2 cellular contexts compared by ENCODE assay signal in the genomic region with DNA sequence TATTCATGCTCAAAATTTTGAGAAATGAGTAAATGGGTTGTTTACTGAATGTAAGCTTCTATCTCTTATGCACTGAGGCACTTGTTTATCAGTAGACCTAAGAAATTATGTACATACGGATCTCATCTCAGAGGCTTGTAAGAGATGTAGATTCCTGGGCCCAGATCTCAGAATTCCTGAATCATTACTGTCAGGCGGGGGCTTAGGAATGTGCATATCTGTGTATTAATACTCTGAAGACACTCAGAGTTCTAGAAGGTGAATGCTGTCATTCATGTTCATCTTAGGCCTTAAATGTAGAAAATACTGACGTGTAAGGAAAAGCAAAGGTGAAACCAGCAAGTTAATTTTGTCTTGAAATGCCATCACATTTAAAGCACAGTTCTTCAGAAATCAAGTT.
TF ChIP-seq lines count a peak whose summit lies in the region.

No MANE protein-coding gene starts in this region.

TF ChIP-seq in IMR-90, 13 proteins besides CTCF, POLR2A, EP300 and RAD21:
- TF ChIP-seq FOS (IDR thresholded peaks at IDR 0.05; ENCODE audit: low read depth, low read length): 0 out of 2 replicates have a peak, but pooled peaks have one; percentile 10
- TF ChIP-seq MAZ (IDR thresholded peaks at IDR 0.05; ENCODE audit: borderline replicate concordance, low read depth, low read length): no peak

TF ChIP-seq in GM12878, 131 proteins besides CTCF, POLR2A, EP300 and RAD21:
- TF ChIP-seq, protein P1, sequence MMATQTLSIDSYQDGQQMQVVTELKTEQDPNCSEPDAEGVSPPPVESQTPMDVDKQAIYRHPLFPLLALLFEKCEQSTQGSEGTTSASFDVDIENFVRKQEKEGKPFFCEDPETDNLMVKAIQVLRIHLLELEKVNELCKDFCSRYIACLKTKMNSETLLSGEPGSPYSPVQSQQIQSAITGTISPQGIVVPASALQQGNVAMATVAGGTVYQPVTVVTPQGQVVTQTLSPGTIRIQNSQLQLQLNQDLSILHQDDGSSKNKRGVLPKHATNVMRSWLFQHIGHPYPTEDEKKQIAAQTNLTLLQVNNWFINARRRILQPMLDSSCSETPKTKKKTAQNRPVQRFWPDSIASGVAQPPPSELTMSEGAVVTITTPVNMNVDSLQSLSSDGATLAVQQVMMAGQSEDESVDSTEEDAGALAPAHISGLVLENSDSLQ (IDR thresholded peaks at IDR 0.05): 0 out of 2 replicates have a peak, but pooled peaks have one; percentile 15
- no peak for TF ChIP-seq BACH1 (IDR thresholded peaks at IDR 0.05; ENCODE audit: borderline replicate concordance)
- TF ChIP-seq, protein P2, sequence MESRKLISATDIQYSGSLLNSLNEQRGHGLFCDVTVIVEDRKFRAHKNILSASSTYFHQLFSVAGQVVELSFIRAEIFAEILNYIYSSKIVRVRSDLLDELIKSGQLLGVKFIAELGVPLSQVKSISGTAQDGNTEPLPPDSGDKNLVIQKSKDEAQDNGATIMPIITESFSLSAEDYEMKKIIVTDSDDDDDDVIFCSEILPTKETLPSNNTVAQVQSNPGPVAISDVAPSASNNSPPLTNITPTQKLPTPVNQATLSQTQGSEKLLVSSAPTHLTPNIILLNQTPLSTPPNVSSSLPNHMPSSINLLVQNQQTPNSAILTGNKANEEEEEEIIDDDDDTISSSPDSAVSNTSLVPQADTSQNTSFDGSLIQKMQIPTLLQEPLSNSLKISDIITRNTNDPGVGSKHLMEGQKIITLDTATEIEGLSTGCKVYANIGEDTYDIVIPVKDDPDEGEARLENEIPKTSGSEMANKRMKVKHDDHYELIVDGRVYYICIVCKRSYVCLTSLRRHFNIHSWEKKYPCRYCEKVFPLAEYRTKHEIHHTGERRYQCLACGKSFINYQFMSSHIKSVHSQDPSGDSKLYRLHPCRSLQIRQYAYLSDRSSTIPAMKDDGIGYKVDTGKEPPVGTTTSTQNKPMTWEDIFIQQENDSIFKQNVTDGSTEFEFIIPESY (IDR thresholded peaks at IDR 0.05): no peak
- TF ChIP-seq ESRRA (IDR thresholded peaks at IDR 0.05; ENCODE audit: low read length): no peak
- no peak for TF ChIP-seq TCF3 (IDR thresholded peaks at IDR 0.05; ENCODE audit: borderline replicate concordance, insufficient read depth, low read depth, low read length)
- no peak for TF ChIP-seq BCL11A (IDR thresholded peaks at IDR 0.05; ENCODE audit: low read depth, low read length)
- no peak for TF ChIP-seq SIN3A (IDR thresholded peaks at IDR 0.05; ENCODE audit: low read depth, low read length)
